In the genomic region with DNA sequence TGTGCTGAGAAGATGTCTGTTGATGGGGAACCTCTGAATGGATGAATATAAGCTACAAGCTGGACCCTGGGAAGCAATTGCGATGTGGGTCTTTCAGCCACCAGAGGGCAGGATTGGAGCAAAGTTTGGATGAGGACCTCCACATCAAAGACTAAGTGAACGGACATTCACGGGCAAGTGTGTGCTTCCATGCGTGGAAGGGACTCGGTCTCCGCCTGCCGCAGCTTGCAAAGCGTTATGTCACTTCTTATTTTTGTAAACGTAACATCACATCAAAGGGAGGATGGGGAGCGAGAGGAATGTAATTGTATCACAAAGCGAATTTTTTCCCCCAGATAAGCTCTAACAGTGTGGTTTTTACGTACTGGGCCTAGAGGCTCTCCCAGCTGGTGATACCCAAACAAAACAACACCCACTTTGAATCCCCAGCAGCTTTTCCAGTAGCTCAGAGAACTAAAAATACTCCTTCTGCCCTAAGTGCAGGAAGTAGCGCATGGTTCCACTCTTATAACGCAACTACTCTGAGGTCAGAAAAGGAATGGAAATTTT, we compare ENCODE assay signal across 8 cellular contexts.
A peak's percentile ranks its signal among the peaks of the same experiment; 100 is the strongest.
DNase-seq lines count a peak whose midpoint lies in the region; ATAC-seq and TF ChIP-seq lines count a peak whose summit lies in the region.

No MANE protein-coding gene starts in this region.

- no peaks in the 10 kb centered on the region for H3K4me1 ChIP-seq in prostate gland (replicated peaks)

- ATAC-seq in HG02571 (IDR thresholded peaks at IDR 0.05; ENCODE audit: unreplicated experiment) (peak; percentile 83), left ventricle myocardium superior (peak; percentile 90)

- no peaks in the 10 kb centered on the region for H3K27me3 ChIP-seq in prostate gland (replicated peaks; ENCODE audit: insufficient read depth)

- H3K27ac ChIP-seq in prostate gland: peak overlapping the region; percentile 13 to 37

- peak overlapping the region; percentile 11 to 17 for H3K4me3 ChIP-seq in prostate gland

- intact Hi-C loops in left ventricle myocardium superior (cut with micrococcal nuclease) (loop anchor here (10.0 kb wide), 1 partner anchor 131 kb away; no protein-coding TSS in a partner anchor), prostate gland (cut with DNase I) (loop anchor here (2.0 to 10.0 kb wide), 3 partner anchors 133 to 491 kb away; no protein-coding TSS in a partner anchor)

- peak; percentile 86 for TF ChIP-seq CTCF in GM10266 (IDR thresholded peaks at IDR 0.05; ENCODE audit: control insufficient read depth, insufficient read depth, low read depth, missing control alignments)
- peak; percentile 31 to 90 (median 88) for TF ChIP-seq CTCF in prostate gland (IDR thresholded peaks at IDR 0.05)

- H3K9me3 ChIP-seq in prostate gland: no peaks in the 10 kb centered on the region

- no peaks in the 10 kb centered on the region for H3K36me3 ChIP-seq in prostate gland

- peak; percentile 87 for DNase-seq in GM10266 (ENCODE audit: extremely low spot score)
- DNase-seq in MV-4-11 (lab: John Stamatoyannopoulos, UW): peak; percentile 73
- peak; percentile 18 to 48 for DNase-seq in SW 1271 (lab: John Stamatoyannopoulos, UW)
- DNase-seq in amniotic stem cell (lab: John Stamatoyannopoulos, UW): peak; percentile 62
- DNase-seq in left ventricle myocardium superior: peak; percentile 80
- peak; percentile 88 for DNase-seq in prostate gland (ENCODE audit: low spot score)
- peak; percentile 91 for DNase-seq in ureter (ENCODE audit: low spot score)

- WGBS in prostate gland: 2% methylated on average over 14 of the region's 14 CpGs

- TF ChIP-seq POLR2A in prostate gland (IDR thresholded peaks at IDR 0.05): no peak

Comparison
In these comparisons a context has a peak if more than half of its experiments do, and no peak if none do; other contexts are left out.
1. Peak in every context shown above with its lines: DNase-seq, ATAC-seq, H3K4me3 ChIP-seq and H3K27ac ChIP-seq.
2. DNase-seq: peak in every context shown above with its lines; median percentile 91 in ureter; 88 in prostate gland; 87 in GM10266; 80 in left ventricle myocardium superior; 73 in MV-4-11; 62 in amniotic stem cell; 33 in SW 1271.